ENCODE assay signal across 8 cellular contexts in the genomic region with DNA sequence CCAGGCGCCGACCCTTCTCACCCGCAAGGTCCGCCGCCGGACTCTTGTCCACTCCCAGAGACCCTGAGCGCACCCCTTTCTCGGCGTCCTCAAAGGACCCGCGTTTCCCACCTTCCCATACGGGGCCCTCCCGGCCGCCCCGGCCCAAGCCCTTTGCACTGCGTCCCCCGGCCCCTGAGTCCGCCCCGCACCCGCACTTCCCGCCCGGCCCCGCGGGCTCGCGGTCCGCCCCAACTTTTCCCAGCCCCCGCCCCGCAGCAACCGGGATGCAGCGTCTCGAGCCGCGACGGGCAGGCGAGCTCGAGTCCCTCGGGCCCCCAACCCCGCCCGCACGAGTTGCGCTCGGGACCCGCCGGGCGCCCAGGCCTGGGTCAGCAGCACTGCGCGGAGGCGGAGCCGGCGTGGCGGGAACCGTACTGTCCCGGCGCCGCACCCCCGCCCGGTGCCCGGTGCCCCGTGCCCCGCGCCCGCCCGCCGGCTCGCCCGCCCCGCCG. TPM values are rescaled to one million over a fixed set of nuclear protein-coding genes. Genes with fewer than 3 reads are reported as not detected.
DNase-seq lines count a peak whose midpoint lies in the region; ATAC-seq, FAIRE-seq and TF ChIP-seq lines count a peak whose summit lies in the region.

No MANE protein-coding gene starts in this region.

- peaks cover 5% of the 10 kb centered on the region for H3K36me3 Mint-ChIP-seq in central memory CD8-positive, alpha-beta T cell (ENCODE audit: insufficient read depth)
- H3K36me3 Mint-ChIP-seq in memory B cell = no peaks in the 10 kb centered on the region

- no peak for TF ChIP-seq POLR2A in GM12892 (IDR thresholded peaks at IDR 0.05; ENCODE audit: low read depth, low read length)

- ATAC-seq in GM21723 (IDR thresholded peaks at IDR 0.05; ENCODE audit: unreplicated experiment) = peak; percentile 50
- no peak for ATAC-seq in central memory CD8-positive, alpha-beta T cell (replicated peaks; ENCODE audit: extremely low read depth, poor library complexity, severe bottlenecking)
- ATAC-seq in memory B cell (ENCODE audit: low read depth) = peak; percentile 41
- peak; percentile 47 for ATAC-seq in upper lobe of right lung

- peaks cover 44% of the 10 kb centered on the region for H3K4me1 ChIP-seq in upper lobe of right lung

- no peaks in the 10 kb centered on the region for H3K36me3 ChIP-seq in upper lobe of right lung

- no peak overlapping the region for H3K27ac Mint-ChIP-seq in central memory CD8-positive, alpha-beta T cell (ENCODE audit: low read depth)
- H3K27ac Mint-ChIP-seq in memory B cell = peak overlapping the region; percentile 71

- H3K4me3 ChIP-seq in Jurkat, Clone E6-1 (ENCODE audit: low read length) = peak overlapping the region; percentile 68
- H3K4me3 ChIP-seq in upper lobe of right lung = peak overlapping the region; percentile 66

- intact Hi-C loops in upper lobe of right lung (cut with DNase I) = loop anchor here (5.0 kb wide), 1 partner anchor 305 kb away; no protein-coding TSS in a partner anchor

- peak overlapping the region; percentile 89 for H3K4me3 Mint-ChIP-seq in central memory CD8-positive, alpha-beta T cell
- H3K4me3 Mint-ChIP-seq in memory B cell = peak overlapping the region; percentile 87

- peaks cover 14% of the 10 kb centered on the region for H3K4me1 Mint-ChIP-seq in central memory CD8-positive, alpha-beta T cell
- peaks cover 12% of the 10 kb centered on the region for H3K4me1 Mint-ChIP-seq in memory B cell

- peak; percentile 32 for DNase-seq in GM12892 (ENCODE audit: insufficient read length)
- DNase-seq in Jurkat, Clone E6-1 (ENCODE audit: low read depth, low spot score) = no peak
- DNase-seq in central memory CD8-positive, alpha-beta T cell (ENCODE audit: low spot score in 2 of 2) = no peak
- DNase-seq in memory B cell (ENCODE audit: low spot score in 2 of 2) = peak in 1 of 2 donors; percentile 27
- no peak for DNase-seq in upper lobe of right lung
- no peak for DNase-seq in NCI-H446 treated with DMSO at 0.1 percent for 48 hours (lab: John Stamatoyannopoulos, UW)
- no peak for DNase-seq in cerebellar cortex (ENCODE audit: low spot score)

- no peak for TF ChIP-seq CTCF in upper lobe of right lung (IDR thresholded peaks at IDR 0.05)

- H3K27me3 ChIP-seq in upper lobe of right lung = no peaks in the 10 kb centered on the region

- no peak for FAIRE-seq in GM12892 (lab: Jason Lieb, UNC)

- no peaks in the 10 kb centered on the region for H3K9me3 Mint-ChIP-seq in central memory CD8-positive, alpha-beta T cell
- no peaks in the 10 kb centered on the region for H3K9me3 Mint-ChIP-seq in memory B cell

- peaks cover 45% of the 10 kb centered on the region for H3K27me3 Mint-ChIP-seq in central memory CD8-positive, alpha-beta T cell
- H3K27me3 Mint-ChIP-seq in memory B cell = no peaks in the 10 kb centered on the region

- H3K9me3 ChIP-seq in upper lobe of right lung = no peaks in the 10 kb centered on the region

- peak overlapping the region; percentile 81 for H3K27ac ChIP-seq in upper lobe of right lung

RNA-seq across cellular contexts. Expression of gene SMCO4, which starts 0.4 kb away (rescaled TPM):
- 20.8 TPM for polyA plus RNA-seq in GM12892 (2012; ENCODE audit: missing spikeins)
- polyA plus RNA-seq in Jurkat, Clone E6-1 (2012; ENCODE audit: insufficient read depth, insufficient read length) = 51.6 TPM
- 55.7 TPM for total RNA-seq in upper lobe of right lung
